ENCODE assay signal across 8 cellular contexts in the genomic region with DNA sequence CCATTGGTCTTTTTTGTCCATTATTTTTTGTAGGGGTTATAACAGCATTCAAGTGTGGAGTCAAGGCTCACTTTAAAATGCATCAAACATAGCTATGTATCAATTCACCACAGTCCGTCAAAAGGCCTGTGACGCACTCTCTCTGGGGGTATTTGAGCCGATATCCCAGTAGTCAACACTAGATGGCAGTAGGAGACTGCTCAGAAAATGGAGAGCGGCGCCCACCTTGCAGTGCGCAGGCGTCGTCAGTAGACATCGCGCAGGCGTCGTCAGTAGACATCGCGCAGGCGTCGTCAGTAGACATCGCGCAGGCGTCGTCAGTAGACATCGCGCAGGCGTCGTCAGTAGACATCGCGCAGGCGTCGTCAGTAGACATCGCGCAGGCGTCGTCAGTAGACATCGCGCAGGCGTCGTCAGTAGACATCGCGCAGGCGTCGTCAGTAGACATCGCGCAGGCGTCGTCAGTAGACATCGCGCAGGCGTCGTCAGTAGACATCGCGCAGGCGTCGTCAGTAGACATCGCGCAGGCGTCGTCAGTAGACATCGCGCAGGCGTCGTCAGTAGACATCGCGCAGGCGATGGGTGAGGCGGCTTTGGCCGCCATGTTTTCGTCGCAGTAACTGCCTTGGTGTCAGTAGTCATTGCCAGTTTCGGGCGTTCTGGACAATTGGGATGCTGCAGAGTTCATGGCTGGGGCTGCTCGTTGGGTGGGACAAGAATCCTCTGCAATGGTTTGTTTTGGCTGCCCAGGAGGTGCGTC. TPM values are rescaled to one million over a fixed set of nuclear protein-coding genes. Genes with fewer than 3 reads are reported as not detected.
A peak's percentile ranks its signal among the peaks of the same experiment; 100 is the strongest.
DNase-seq lines count a peak whose midpoint lies in the region; ATAC-seq, FAIRE-seq and TF ChIP-seq lines count a peak whose summit lies in the region.
"Not testable (repeated sequence)": the region's sequence is repeated elsewhere in the genome, so short reads cannot be mapped to it uniquely, and the experiment has no call there.

No MANE protein-coding gene starts in this region.

- not testable (repeated sequence) for H3K4me3 Mint-ChIP-seq in GM23338

- not testable (repeated sequence) for H3K4me1 Mint-ChIP-seq in GM23338

- H4K20me1 ChIP-seq in GM23338 (replicated peaks; ENCODE audit: insufficient read depth): not testable (repeated sequence)

- not testable (repeated sequence) for H3K36me3 Mint-ChIP-seq in GM23338 (ENCODE audit: low read depth)

- peak; percentile 75 for DNase-seq in Ammon's horn (ENCODE audit: low spot score)
- peak; percentile 83 for DNase-seq in GM23338 (ENCODE audit: low spot score)
- DNase-seq in NCI-H2196 (lab: John Stamatoyannopoulos, UW; ENCODE audit: unreplicated experiment): peak; percentile 33
- peak; percentile 47 for DNase-seq in bronchial epithelial cell (ENCODE audit: low read depth)
- peak; percentile 66 to 76 for DNase-seq in cardiac muscle cell (ENCODE audit: low read depth in 1 of 2, low spot score in 1 of 2)
- peak in 1 of 3 donors; percentile 32 for DNase-seq in mucosa of descending colon
- DNase-seq in stimulated activated CD8-positive, alpha-beta memory T cell treated with anti-CD3 and anti-CD28 coated beads, Interleukin-4, amount 100 ng/mL, for 48 hours: peak; percentile 59

- peak; percentile 53 for ATAC-seq in GM23338
- ATAC-seq in mucosa of descending colon: peak; percentile 69

- not testable (repeated sequence) for H3K4me1 ChIP-seq in GM23338 (ENCODE audit: insufficient read depth); cardiac muscle cell (ENCODE audit: low read depth); mucosa of descending colon (ENCODE audit: low read depth)

- H3K9me3 ChIP-seq in cardiac muscle cell (ENCODE audit: low read depth); mucosa of descending colon: not testable (repeated sequence)

- H3K4me3 ChIP-seq in GM23338; WI38 (ENCODE audit: low read depth, low read length); bronchial epithelial cell (ENCODE audit: low read depth, low read length); cardiac muscle cell; mucosa of descending colon: not testable (repeated sequence)

- peaks cover 48% of the 10 kb centered on the region for H3K27me3 ChIP-seq in GM23338 (ENCODE audit: insufficient read depth)
- H3K27me3 ChIP-seq in bronchial epithelial cell (ENCODE audit: control insufficient read depth, insufficient read depth, low read length): peaks cover 40% of the 10 kb centered on the region
- peaks cover 36% of the 10 kb centered on the region for H3K27me3 ChIP-seq in cardiac muscle cell

- H3K27me3 Mint-ChIP-seq in GM23338 (ENCODE audit: insufficient read depth, low read depth, poor library complexity): peaks cover 14% of the 10 kb centered on the region

- H3K9me3 Mint-ChIP-seq in GM23338: not testable (repeated sequence)

- not testable (repeated sequence) for H3K27ac Mint-ChIP-seq in GM23338

- not testable (repeated sequence) for H2AFZ ChIP-seq in GM23338

- not testable (repeated sequence) for H3K27ac ChIP-seq in GM23338 (ENCODE audit: low read depth); cardiac muscle cell

- not testable (repeated sequence) for H3K36me3 ChIP-seq in GM23338 (ENCODE audit: insufficient read depth); bronchial epithelial cell (ENCODE audit: control insufficient read depth, insufficient read depth, low read length); cardiac muscle cell; mucosa of descending colon (ENCODE audit: low read depth)

- not testable (repeated sequence) for H3K9me2 ChIP-seq in GM23338 (ENCODE audit: insufficient read depth)

- peak; percentile 64 to 86 for TF ChIP-seq CTCF in GM23338 (conservative IDR thresholded peaks at IDR 0.05; ENCODE audit: low read depth in 2 of 2)
- TF ChIP-seq CTCF in WI38 (IDR thresholded peaks at IDR 0.05; ENCODE audit: low read depth, low read length): peak; percentile 20; the same call in 1 of the 2 replicates
- peak; percentile 49 for TF ChIP-seq CTCF in bronchial epithelial cell (IDR thresholded peaks at IDR 0.05; ENCODE audit: insufficient read depth, low read length, severe bottlenecking)
- peak; percentile 55 for TF ChIP-seq CTCF in cardiac muscle cell (IDR thresholded peaks at IDR 0.05; ENCODE audit: low read depth, low read length)
- peak; percentile 12 for TF ChIP-seq CTCF in mucosa of descending colon (IDR thresholded peaks at IDR 0.05)

- intact Hi-C loops in mucosa of descending colon (cut with DNase I, micrococcal nuclease): loop anchor here in 1 of 2 donors (10.0 kb wide), 1 partner anchor 54 kb away; a partner anchor contains a TSS

- H3K4me2 ChIP-seq in GM23338: not testable (repeated sequence)

- not testable (repeated sequence) for H3F3A ChIP-seq in GM23338 (replicated peaks; ENCODE audit: low read depth)

- H3K79me2 ChIP-seq in GM23338 (replicated peaks; ENCODE audit: insufficient read depth): not testable (repeated sequence)

- FAIRE-seq in bronchial epithelial cell (lab: Jason Lieb, UNC): not testable (repeated sequence)

TF ChIP-seq in GM23338, 12 proteins besides CTCF, POLR2A, EP300 and RAD21:
- TF ChIP-seq CREB1 (CRISPR knock-in tag; IDR thresholded peaks at IDR 0.05; ENCODE audit: low read depth): peak; percentile 66; the same call in 1 of the 2 replicates

RNA-seq across cellular contexts. Expression of a gene that starts 38.0 kb away (rescaled TPM):
- 0.87 and 1.0 TPM in 2 replicates for total RNA-seq in GM23338 (2014; rRNA removed; shearing (Covaris generic))
- polyA plus RNA-seq in GM23338 (2016; fragmentation: Nextera tagmentation; extraction: Ambion mirVana) (0.06 and 0.23 TPM in 2 replicates), cardiac muscle cell (0.26 and 0.67 TPM in 2 replicates)
- total RNA-seq in bronchial epithelial cell (not detected in 2 replicates), cardiac muscle cell (0.21 and 0.25 TPM in 2 replicates), mucosa of descending colon (not detected)

RNA-seq across cellular contexts. Expression of a gene that starts 45.7 kb away (rescaled TPM):
- total RNA-seq in GM23338 (2014; rRNA removed; shearing (Covaris generic)): not detected in 2 replicates
- not detected in 2 replicates for polyA plus RNA-seq in GM23338 (2016; fragmentation: Nextera tagmentation; extraction: Ambion mirVana)
- not detected in 2 replicates for total RNA-seq in bronchial epithelial cell
- total RNA-seq in cardiac muscle cell: not detected in 2 replicates
- polyA plus RNA-seq in cardiac muscle cell: 0.37 TPM in 1 of 2 replicates, not detected in the other
- not detected for total RNA-seq in mucosa of descending colon

RNA-seq across cellular contexts. Expression of a gene that starts 55.9 kb away (rescaled TPM):
- not detected in 2 replicates for total RNA-seq in GM23338 (2014; rRNA removed; shearing (Covaris generic))
- 0.33 TPM in 1 of 2 replicates, not detected in the other for polyA plus RNA-seq in GM23338 (2016; fragmentation: Nextera tagmentation; extraction: Ambion mirVana)
- total RNA-seq in bronchial epithelial cell: not detected in 2 replicates
- not detected in 2 replicates for total RNA-seq in cardiac muscle cell
- 0.20 TPM in 1 of 2 replicates, not detected in the other for polyA plus RNA-seq in cardiac muscle cell
- total RNA-seq in mucosa of descending colon: not detected

Comparison
In these comparisons a context has a peak if more than half of its experiments do, and no peak if none do; other contexts are left out.
1. CTCF ChIP-seq: peak in every context shown above with its lines; median percentile 75 in GM23338; 55 in cardiac muscle cell; 49 in bronchial epithelial cell; 20 in WI38; 12 in mucosa of descending colon.